8 cellular contexts compared by ENCODE assay signal in the genomic region with DNA sequence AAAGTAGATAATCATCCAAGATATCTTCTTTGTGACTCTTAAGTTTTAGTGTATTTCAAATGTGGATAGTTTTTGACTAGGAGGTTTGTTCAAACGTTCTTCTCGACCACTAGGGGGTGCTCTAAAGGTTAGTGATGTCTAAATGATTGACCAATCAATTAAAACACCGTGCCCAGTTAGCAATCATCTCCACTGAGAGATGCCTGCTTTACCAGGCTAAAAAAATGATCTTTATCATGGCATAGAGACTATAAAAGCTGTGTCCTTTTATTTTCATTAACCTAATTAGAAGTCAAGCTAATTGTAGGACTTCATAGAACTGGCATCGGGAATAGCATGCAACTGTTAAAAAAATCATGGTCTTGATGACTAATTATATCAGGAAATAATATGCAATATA.
A peak's percentile ranks its signal among the peaks of the same experiment; 100 is the strongest.
DNase-seq lines count a peak whose midpoint lies in the region; ATAC-seq and TF ChIP-seq lines count a peak whose summit lies in the region.

No MANE protein-coding gene starts in this region.

- no peak overlapping the region for H3K4me3 ChIP-seq in cardiac muscle cell
- H3K4me3 ChIP-seq in right cardiac atrium (ENCODE audit: low read length), result no peak overlapping the region
- no peak overlapping the region for H3K4me3 ChIP-seq in fibroblast of mammary gland (ENCODE audit: control insufficient read depth, low read depth, low read length)
- no peak overlapping the region for H3K4me3 ChIP-seq in retinal pigment epithelial cell (ENCODE audit: low read length)

- no peak overlapping the region for H3K27ac ChIP-seq in cardiac muscle cell
- no peak overlapping the region for H3K27ac ChIP-seq in right cardiac atrium (ENCODE audit: low read length)

- H3K4me1 ChIP-seq in cardiac muscle cell (ENCODE audit: low read depth) (peaks cover 54% of the 10 kb centered on the region), right cardiac atrium (ENCODE audit: control insufficient read depth, insufficient read depth, low read length) (peaks cover 30% of the 10 kb centered on the region)

- H3K27ac Mint-ChIP-seq in T-helper 2 cell treated with Interferon-gamma antibody and Interleukin-4, amounts not matched to agents 5 μg/mL and 100 μg/mL, for 36 hours, result peak overlapping the region; percentile 83

- no peaks in the 10 kb centered on the region for H3K27me3 Mint-ChIP-seq in T-helper 2 cell treated with Interferon-gamma antibody and Interleukin-4, amounts not matched to agents 5 μg/mL and 100 μg/mL, for 36 hours (ENCODE audit: low read depth)

- DNase-seq in cardiac muscle cell (ENCODE audit: low read depth in 1 of 2, low spot score in 1 of 2) (peak; percentile 75 to 92), right cardiac atrium (no peak), NCI-H1092 treated with DMSO at 0.1 percent for 48 hours (lab: John Stamatoyannopoulos, UW) (peak; percentile 63), fibroblast of mammary gland (ENCODE audit: low read depth) (peak; percentile 83), retinal pigment epithelial cell (ENCODE audit: low read depth) (no peak), foreskin melanocyte (no peak), putamen (ENCODE audit: low spot score) (no peak)
- no peak for DNase-seq in T-helper 2 cell treated with Interferon-gamma antibody and Interleukin-4, amounts not matched to agents 5 μg/mL and 100 μg/mL, for 36 hours (ENCODE audit: low spot score)

- intact Hi-C loops in right cardiac atrium (cut with DNase I), result loop anchor here in 2 of 4 donors (10.0 kb wide), 3 partner anchors 49 to 219 kb away; a partner anchor contains a TSS

- no peaks in the 10 kb centered on the region for H3K9me3 Mint-ChIP-seq in T-helper 2 cell treated with Interferon-gamma antibody and Interleukin-4, amounts not matched to agents 5 μg/mL and 100 μg/mL, for 36 hours

- no peaks in the 10 kb centered on the region for H3K36me3 ChIP-seq in cardiac muscle cell

- 21% methylated on average over 4 of the region's 4 CpGs for WGBS in right cardiac atrium

- H3K27me3 ChIP-seq in cardiac muscle cell (no peaks in the 10 kb centered on the region), right cardiac atrium (ENCODE audit: control insufficient read depth, insufficient read depth) (no peaks in the 10 kb centered on the region)

- peaks cover 89% of the 10 kb centered on the region for H3K4me1 Mint-ChIP-seq in T-helper 2 cell treated with Interferon-gamma antibody and Interleukin-4, amounts not matched to agents 5 μg/mL and 100 μg/mL, for 36 hours (ENCODE audit: low read depth)

- peaks cover 49% of the 10 kb centered on the region for H3K36me3 Mint-ChIP-seq in T-helper 2 cell treated with Interferon-gamma antibody and Interleukin-4, amounts not matched to agents 5 μg/mL and 100 μg/mL, for 36 hours (ENCODE audit: low read depth)

- H3K4me3 Mint-ChIP-seq in T-helper 2 cell treated with Interferon-gamma antibody and Interleukin-4, amounts not matched to agents 5 μg/mL and 100 μg/mL, for 36 hours, result peak overlapping the region; percentile 25

- TF ChIP-seq CTCF in cardiac muscle cell (IDR thresholded peaks at IDR 0.05; ENCODE audit: low read depth, low read length) (peak; percentile 57), fibroblast of mammary gland (conservative IDR thresholded peaks at IDR 0.05; ENCODE audit: control insufficient read depth, insufficient read depth, low read depth, low read length) (peak; percentile 62), retinal pigment epithelial cell (conservative IDR thresholded peaks at IDR 0.05; ENCODE audit: low read depth, low read length) (peak; percentile 70)

- ATAC-seq in right cardiac atrium, result no peak

- H3K9me3 ChIP-seq in cardiac muscle cell (ENCODE audit: low read depth) (no peaks in the 10 kb centered on the region), right cardiac atrium (ENCODE audit: control insufficient read depth, low read length) (no peaks in the 10 kb centered on the region)

Comparison
In these comparisons a context has a peak if more than half of its experiments do, and no peak if none do; other contexts are left out.
1. DNase-seq: peak in cardiac muscle cell (2 of 2), NCI-H1092 treated with DMSO at 0.1 percent for 48 hours (single experiment) and fibroblast of mammary gland (single experiment); none in right cardiac atrium (0 of 3), T-helper 2 cell treated with Interferon-gamma antibody and Interleukin-4, amounts not matched to agents 5 μg/mL and 100 μg/mL, for 36 hours (single experiment), retinal pigment epithelial cell (single experiment), foreskin melanocyte (single experiment) and putamen (single experiment).
2. Peak in every context shown above with its lines, with median percentiles within 50 percentile points of each other: CTCF ChIP-seq.